In genomic region chr1:178627037-178627436, GRCh38 we compare ENCODE assay signal across 18 cellular contexts.
DNase-seq lines count a peak whose midpoint lies in the region; ATAC-seq and TF ChIP-seq lines count a peak whose summit lies in the region.
"Had no signal": no experiment of that assay in that cellular context is flagged by ENCODE, and none has a peak within 500 bp of the region (broad histone marks: within the 10 kb centered on the region; RNA-seq: fewer than 3 reads in every experiment).

No MANE protein-coding gene starts in this region.

- peaks cover 51% of the 10 kb centered on the region for H3K4me1 Mint-ChIP-seq in HFFc6 (ENCODE audit: low read depth)
- peaks cover 33% of the 10 kb centered on the region for H3K4me1 Mint-ChIP-seq in stimulated activated memory B cell treated with anti-CD40 and anti-IgM and Interleukin-4, amounts not matched to agents 10 μg/mL and 1 μg/mL and 100 μg/mL, for 72 hours
- H3K4me1 Mint-ChIP-seq: CD4-positive, CD25-positive, alpha-beta regulatory T cell had no signal

- no peaks in the 10 kb centered on the region for H3K9me3 Mint-ChIP-seq in HFFc6
- no peaks in the 10 kb centered on the region for H3K9me3 Mint-ChIP-seq in stimulated activated memory B cell treated with anti-CD40 and anti-IgM and Interleukin-4, amounts not matched to agents 10 μg/mL and 1 μg/mL and 100 μg/mL, for 72 hours
- H3K9me3 Mint-ChIP-seq: CD8-positive, alpha-beta T cell; GM23338; H9 had no signal

- no peaks in the 10 kb centered on the region for H4K20me1 ChIP-seq in GM23248 (ENCODE audit: insufficient read depth)
- H4K20me1 ChIP-seq: BLaER1 had no signal

- DNase-seq in EH (ENCODE audit: low read depth) = peak; percentile 63
- DNase-seq in HFFc6 = peak; percentile 21
- DNase-seq in amniotic epithelial cell (ENCODE audit: low read depth) = peak; percentile 46
- no peak for DNase-seq in GM23248
- DNase-seq in GM19238 (ENCODE audit: insufficient read length, low spot score) = no peak
- DNase-seq: Caco-2; CD4-positive, CD25-positive, alpha-beta regulatory T cell; CD8-positive, alpha-beta T cell; DMS153; DND-41; GF-D8; H9 had no signal

- no peak overlapping the region; the same call in 1 of the 2 replicates for H3K27ac Mint-ChIP-seq in HFFc6
- H3K27ac Mint-ChIP-seq in stimulated activated memory B cell treated with anti-CD40 and anti-IgM and Interleukin-4, amounts not matched to agents 10 μg/mL and 1 μg/mL and 100 μg/mL, for 72 hours = peak overlapping the region; percentile 29
- H3K27ac Mint-ChIP-seq: CD4-positive, CD25-positive, alpha-beta regulatory T cell; CD8-positive, alpha-beta T cell; GM23338; H9 had no signal

- H3K9me2 ChIP-seq in GM23248 (ENCODE audit: insufficient read depth) = no peaks in the 10 kb centered on the region

- ATAC-seq in stimulated activated memory B cell treated with anti-CD40 and anti-IgM and Interleukin-4, amounts not matched to agents 10 μg/mL and 1 μg/mL and 100 μg/mL, for 72 hours = no peak
- no peak for ATAC-seq in HG02642 (IDR thresholded peaks at IDR 0.05; ENCODE audit: poor library complexity, unreplicated experiment)
- ATAC-seq: CD8-positive, alpha-beta T cell; GM23338; HCT116 had no signal

- WGBS in GM23248 (ENCODE audit: low coverage in 1 of 2, low lambda C conversion rate in 2 of 2, missing lambda C conversion rate in 2 of 2), 2 experiments = 79 to 90% methylated on average over 2 of the region's 2 CpGs

- peaks cover 32% of the 10 kb centered on the region for H3K4me1 ChIP-seq in GM23248 (ENCODE audit: insufficient read depth)
- H3K4me1 ChIP-seq: BLaER1 had no signal

- peaks cover 30% of the 10 kb centered on the region for H3F3A ChIP-seq in GM23248 (ENCODE audit: insufficient read depth)

- in situ Hi-C loops in GM23248 (cut with MboI) = no loop called here

- H2AFZ ChIP-seq in GM23248 = no peak overlapping the region
- H2AFZ ChIP-seq: GM23338 had no signal

- H3K9ac ChIP-seq in GM23248 = no peak overlapping the region
- H3K9ac ChIP-seq: BLaER1 had no signal

- no peaks in the 10 kb centered on the region; the same call in 1 of the 2 replicates for H3K27me3 Mint-ChIP-seq in HFFc6 (ENCODE audit: insufficient read depth)
- no peaks in the 10 kb centered on the region for H3K27me3 Mint-ChIP-seq in stimulated activated memory B cell treated with anti-CD40 and anti-IgM and Interleukin-4, amounts not matched to agents 10 μg/mL and 1 μg/mL and 100 μg/mL, for 72 hours

- no peaks in the 10 kb centered on the region for H3K9me3 ChIP-seq in GM23248 (ENCODE audit: low read depth)
- H3K9me3 ChIP-seq: BLaER1, Caco-2 had no signal

- no peak overlapping the region for H3K4me3 Mint-ChIP-seq in HFFc6
- no peak overlapping the region for H3K4me3 Mint-ChIP-seq in stimulated activated memory B cell treated with anti-CD40 and anti-IgM and Interleukin-4, amounts not matched to agents 10 μg/mL and 1 μg/mL and 100 μg/mL, for 72 hours
- H3K4me3 Mint-ChIP-seq: CD4-positive, CD25-positive, alpha-beta regulatory T cell; CD8-positive, alpha-beta T cell; GM23338; H9 had no signal

- H3K36me3 Mint-ChIP-seq in HFFc6 (ENCODE audit: low read depth) = no peaks in the 10 kb centered on the region
- no peaks in the 10 kb centered on the region for H3K36me3 Mint-ChIP-seq in stimulated activated memory B cell treated with anti-CD40 and anti-IgM and Interleukin-4, amounts not matched to agents 10 μg/mL and 1 μg/mL and 100 μg/mL, for 72 hours
- H3K36me3 Mint-ChIP-seq: CD4-positive, CD25-positive, alpha-beta regulatory T cell; CD8-positive, alpha-beta T cell had no signal

- no peak overlapping the region for H3K4me3 ChIP-seq in GM23248
- H3K4me3 ChIP-seq: BLaER1, GM23338 had no signal

- H3K4me2 ChIP-seq in GM23248 (ENCODE audit: unreplicated experiment) = no peak overlapping the region
- H3K4me2 ChIP-seq: BLaER1, GM23338 had no signal

- no peak for TF ChIP-seq CTCF in HFFc6 (IDR thresholded peaks at IDR 0.05)

- no peaks in the 10 kb centered on the region for H3K36me3 ChIP-seq in GM23248 (ENCODE audit: low read depth)
- H3K36me3 ChIP-seq: BLaER1 had no signal

- no peaks in the 10 kb centered on the region for H3K27me3 ChIP-seq in GM23248 (replicated peaks; ENCODE audit: insufficient read depth)
- H3K27me3 ChIP-seq: BLaER1 had no signal

- no peaks in the 10 kb centered on the region for H3K79me2 ChIP-seq in GM23248 (ENCODE audit: insufficient read depth)

- H3K27ac ChIP-seq in GM23248 = no peak overlapping the region
- H3K27ac ChIP-seq: BLaER1, C4-2B had no signal

Comparison
In these comparisons a context has a peak if more than half of its experiments do, and no peak if none do; other contexts are left out.
1. DNase-seq: peak in EH (single experiment), HFFc6 (single experiment) and amniotic epithelial cell (single experiment); none in GM23248 (single experiment) and GM19238 (single experiment).